1 cellular context compared by ENCODE assay signal in the genomic region with DNA sequence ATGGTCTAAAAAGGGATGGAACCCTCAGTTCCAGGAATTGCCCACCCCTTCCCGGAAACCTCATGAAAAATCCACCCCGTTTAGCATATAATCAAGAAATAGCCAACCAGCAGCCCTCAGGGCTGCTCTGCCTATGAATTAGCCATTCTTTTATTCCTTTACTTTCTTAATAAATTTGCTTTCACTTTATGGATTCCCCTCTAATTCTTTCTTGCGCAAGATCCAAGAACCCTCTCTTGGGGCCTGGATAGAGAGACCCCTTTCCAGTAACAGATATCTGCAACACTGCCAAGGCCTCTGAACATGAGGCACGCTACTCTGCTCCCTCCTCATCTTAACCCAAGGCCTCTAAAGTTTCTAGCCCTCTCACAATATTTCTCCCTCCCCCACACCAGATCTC.
TF ChIP-seq lines count a peak whose summit lies in the region.

No MANE protein-coding gene starts in this region.

TF ChIP-seq in H1, 55 proteins besides CTCF, POLR2A, EP300 and RAD21:
- no peak for TF ChIP-seq MAFK (IDR thresholded peaks at IDR 0.05; ENCODE audit: low read depth, low read length)
- no peak for TF ChIP-seq RFX5 (IDR thresholded peaks at IDR 0.05; ENCODE audit: borderline replicate concordance, low read depth, low read length)
- TF ChIP-seq SAP30 (IDR thresholded peaks at IDR 0.05; ENCODE audit: insufficient read depth, insufficient replicate concordance, low read length), result no peak
- no peak for TF ChIP-seq TAF7 (optimal IDR thresholded peaks at IDR 0.05; ENCODE audit: borderline replicate concordance, low read depth, low read length)
- TF ChIP-seq BCL11A (IDR thresholded peaks at IDR 0.05; ENCODE audit: low read depth in 2 of 2, low read length in 2 of 2), result no peak
